In genomic region chr14:28467611-28468010, GRCh38 we compare ENCODE assay signal across 24 cellular contexts.
"Had no signal": no experiment of that assay in that cellular context is flagged by ENCODE, and none has a peak within 500 bp of the region (broad histone marks: within the 10 kb centered on the region; RNA-seq: fewer than 3 reads in every experiment).

No MANE protein-coding gene starts in this region.

- H3K36me3 ChIP-seq: lower lobe of right lung, neural progenitor cell, sigmoid colon, uterus had no signal

- H3K36me3 Mint-ChIP-seq: activated CD8-positive, alpha-beta memory T cell treated with anti-CD3 and anti-CD28 coated beads, Interleukin-2, amount 10 ng/mL, durations not matched to agents 7 days and 5 days; activated naive CD4-positive, alpha-beta T cell treated with anti-CD3 and anti-CD28 coated beads, Interleukin-2, amount 50 U/mL, for 24 hours; naive thymus-derived CD4-positive, alpha-beta T cell; neural progenitor cell had no signal

- H3K4me3 ChIP-seq: lower lobe of right lung, neural progenitor cell, sigmoid colon, testis, uterus had no signal

- H2AFZ ChIP-seq: neural progenitor cell had no signal

- H3K9me3 ChIP-seq: lower lobe of right lung, testis, uterus had no signal

- H3K4me2 ChIP-seq: neural progenitor cell had no signal

- DNase-seq: activated CD4-positive, alpha-beta memory T cell treated with anti-CD3 and anti-CD28 coated beads, Interleukin-2, amount 10 ng/mL, durations not matched to agents 7 days and 5 days; activated CD4-positive, alpha-beta T cell treated with anti-CD3 and anti-CD28 coated beads for 48 hours; activated CD8-positive, alpha-beta memory T cell treated with anti-CD3 and anti-CD28 coated beads, Interleukin-2, amount 10 ng/mL, durations not matched to agents 7 days and 5 days; activated gamma-delta T cell; activated T-cell treated with anti-CD3 and anti-CD28 coated beads for 4 hours; anterior cingulate cortex; central memory CD4-positive, alpha-beta T cell; effector memory CD4-positive, alpha-beta T cell; foreskin melanocyte; lower lobe of right lung; naive thymus-derived CD4-positive, alpha-beta T cell; posterior cingulate gyrus; sigmoid colon; stimulated activated CD4-positive, alpha-beta T cell treated with anti-CD3 and anti-CD28 coated beads, Interleukin-4, amount 100 ng/mL, for 1 hour; stimulated activated naive CD4-positive, alpha-beta T cell; testis; trophoblast cell; uterus had no signal

- ATAC-seq: activated CD8-positive, alpha-beta memory T cell treated with anti-CD3 and anti-CD28 coated beads, Interleukin-2, amount 10 ng/mL, durations not matched to agents 7 days and 5 days; esophagus mucosa; left lobe of liver; naive thymus-derived CD4-positive, alpha-beta T cell had no signal

- H3K4me1 Mint-ChIP-seq: activated CD4-positive, alpha-beta memory T cell treated with anti-CD3 and anti-CD28 coated beads, Interleukin-2, amount 10 ng/mL, durations not matched to agents 7 days and 5 days; activated CD8-positive, alpha-beta memory T cell treated with anti-CD3 and anti-CD28 coated beads, Interleukin-2, amount 10 ng/mL, durations not matched to agents 7 days and 5 days; activated naive CD4-positive, alpha-beta T cell treated with anti-CD3 and anti-CD28 coated beads, Interleukin-2, amount 50 U/mL, for 24 hours; neural progenitor cell had no signal

- H3K27ac ChIP-seq: lower lobe of right lung, neural progenitor cell, sigmoid colon, testis, uterus had no signal

- H3K27ac Mint-ChIP-seq: activated CD4-positive, alpha-beta memory T cell treated with anti-CD3 and anti-CD28 coated beads, Interleukin-2, amount 10 ng/mL, durations not matched to agents 7 days and 5 days; activated CD8-positive, alpha-beta memory T cell treated with anti-CD3 and anti-CD28 coated beads, Interleukin-2, amount 10 ng/mL, durations not matched to agents 7 days and 5 days; activated naive CD4-positive, alpha-beta T cell treated with anti-CD3 and anti-CD28 coated beads, Interleukin-2, amount 50 U/mL, for 24 hours; naive thymus-derived CD4-positive, alpha-beta T cell; neural progenitor cell had no signal

- H3K4me1 ChIP-seq: lower lobe of right lung, neural progenitor cell, sigmoid colon, testis, uterus had no signal

- H3K9ac ChIP-seq: neural progenitor cell had no signal

- H3K27me3 Mint-ChIP-seq: activated CD4-positive, alpha-beta memory T cell treated with anti-CD3 and anti-CD28 coated beads, Interleukin-2, amount 10 ng/mL, durations not matched to agents 7 days and 5 days; activated CD8-positive, alpha-beta memory T cell treated with anti-CD3 and anti-CD28 coated beads, Interleukin-2, amount 10 ng/mL, durations not matched to agents 7 days and 5 days; activated naive CD4-positive, alpha-beta T cell treated with anti-CD3 and anti-CD28 coated beads, Interleukin-2, amount 50 U/mL, for 24 hours; naive thymus-derived CD4-positive, alpha-beta T cell had no signal

- H3K4me3 Mint-ChIP-seq: activated CD4-positive, alpha-beta memory T cell treated with anti-CD3 and anti-CD28 coated beads, Interleukin-2, amount 10 ng/mL, durations not matched to agents 7 days and 5 days; activated CD8-positive, alpha-beta memory T cell treated with anti-CD3 and anti-CD28 coated beads, Interleukin-2, amount 10 ng/mL, durations not matched to agents 7 days and 5 days; activated naive CD4-positive, alpha-beta T cell treated with anti-CD3 and anti-CD28 coated beads, Interleukin-2, amount 50 U/mL, for 24 hours; brain; naive thymus-derived CD4-positive, alpha-beta T cell; neural progenitor cell had no signal

- FAIRE-seq: endothelial cell of umbilical vein had no signal

- H3K27me3 ChIP-seq: neural progenitor cell, sigmoid colon, testis, uterus had no signal
